11 cellular contexts compared by ENCODE assay signal in the genomic region with DNA sequence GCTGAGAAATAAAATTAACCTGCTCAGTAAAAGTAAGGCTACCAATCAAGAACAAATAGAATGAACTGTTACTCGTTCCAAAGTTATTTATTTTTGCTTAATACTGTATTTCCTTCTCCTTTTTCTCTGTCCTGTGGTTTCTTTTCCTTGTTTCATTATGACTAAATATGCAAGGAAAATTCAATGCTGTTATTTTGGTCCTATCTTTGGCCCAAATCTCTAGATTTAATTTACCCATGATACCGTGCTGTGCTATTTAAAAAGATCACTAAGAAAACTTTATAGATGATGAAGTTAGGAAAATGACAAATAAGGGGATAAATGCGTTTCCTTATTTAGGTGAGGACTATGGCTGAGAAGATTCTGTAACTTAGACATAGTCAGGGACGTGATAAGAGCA. TPM values are rescaled to one million over a fixed set of nuclear protein-coding genes. Genes with fewer than 3 reads are reported as not detected.
DNase-seq lines count a peak whose midpoint lies in the region; ATAC-seq and TF ChIP-seq lines count a peak whose summit lies in the region.
"Had no signal": no experiment of that assay in that cellular context is flagged by ENCODE, and none has a peak within 500 bp of the region (broad histone marks: within the 10 kb centered on the region; RNA-seq: fewer than 3 reads in every experiment).

No MANE protein-coding gene starts in this region.

- H3K27me3 Mint-ChIP-seq in activated T-cell treated with anti-CD3 and anti-CD28 coated beads, Interleukin-2, amount 50 U/mL, for 72 hours (ENCODE audit: low read depth): no peaks in the 10 kb centered on the region
- no peaks in the 10 kb centered on the region for H3K27me3 Mint-ChIP-seq in stimulated activated naive B cell treated with anti-CD40 and anti-IgM and Interleukin-4, amounts not matched to agents 10 μg/mL and 1 μg/mL and 100 μg/mL, for 72 hours
- peaks cover 0 to 4% (median 0%) of the 10 kb centered on the region in 3 donors for H3K27me3 Mint-ChIP-seq in immature natural killer cell (ENCODE audit: low read depth in 3 of 3)
- H3K27me3 Mint-ChIP-seq: CD4-positive, CD25-positive, alpha-beta regulatory T cell had no signal

- 45 to 54% methylated on average over 4 of the region's 4 CpGs for WGBS in esophagus squamous epithelium, 2 donors

- peak overlapping the region; percentile 97 for H3K27ac Mint-ChIP-seq in activated T-cell treated with anti-CD3 and anti-CD28 coated beads, Interleukin-2, amount 50 U/mL, for 72 hours
- H3K27ac Mint-ChIP-seq in stimulated activated naive B cell treated with anti-CD40 and anti-IgM and Interleukin-4, amounts not matched to agents 10 μg/mL and 1 μg/mL and 100 μg/mL, for 72 hours: peak overlapping the region; percentile 87
- H3K27ac Mint-ChIP-seq in immature natural killer cell: peak overlapping the region in 1 of 6 donors; percentile 73
- H3K27ac Mint-ChIP-seq: CD4-positive, CD25-positive, alpha-beta regulatory T cell had no signal

- H3K4me3 ChIP-seq in SJCRH30 (no peak overlapping the region), esophagus squamous epithelium (no peak overlapping the region)
- H3K4me3 ChIP-seq: vagina had no signal

- no peak for ATAC-seq in activated T-cell treated with anti-CD3 and anti-CD28 coated beads, Interleukin-2, amount 50 U/mL, for 72 hours (replicated peaks in 1 of 2)
- no peak for ATAC-seq in stimulated activated naive B cell treated with anti-CD40 and anti-IgM and Interleukin-4, amounts not matched to agents 10 μg/mL and 1 μg/mL and 100 μg/mL, for 72 hours (replicated peaks)

- intact Hi-C loops in esophagus squamous epithelium (cut with DNase I): no loop called here

- DNase-seq in activated T-cell treated with anti-CD3 and anti-CD28 coated beads, Interleukin-2, amount 50 U/mL, for 72 hours: no peak
- no peak for DNase-seq in activated T-cell treated with anti-CD3 and anti-CD28 coated beads, Interleukin-2, amount 50 U/mL, for 1 hour
- DNase-seq in SJCRH30 (no peak), esophagus squamous epithelium (lab: John Stamatoyannopoulos, UW) (no peak), iPS-NIHi7 (ENCODE audit: extremely low spot score) (no peak), immature natural killer cell (no peak), medulla oblongata (ENCODE audit: extremely low spot score) (no peak)
- DNase-seq in stimulated activated naive B cell treated with anti-CD40 and anti-IgM and Interleukin-4, amounts not matched to agents 10 μg/mL and 1 μg/mL and 100 μg/mL, for 72 hours: no peak
- DNase-seq: CD4-positive, CD25-positive, alpha-beta regulatory T cell; NCI-H526 treated with DMSO at 0.1 percent for 48 hours had no signal

- H3K9me3 ChIP-seq in SJCRH30 (replicated peaks): no peaks in the 10 kb centered on the region
- H3K9me3 ChIP-seq in esophagus squamous epithelium: no peaks in the 10 kb centered on the region
- H3K9me3 ChIP-seq: vagina had no signal

- H3K36me3 ChIP-seq in SJCRH30 (peaks cover 12% of the 10 kb centered on the region; the same call in 1 of the 2 replicates), esophagus squamous epithelium (no peaks in the 10 kb centered on the region)
- H3K36me3 ChIP-seq: vagina had no signal

- peak overlapping the region; percentile 70 to 85 for H3K4me3 Mint-ChIP-seq in activated T-cell treated with anti-CD3 and anti-CD28 coated beads, Interleukin-2, amount 50 U/mL, for 72 hours
- peak overlapping the region in 1 of 2 donors; percentile 48 for H3K4me3 Mint-ChIP-seq in stimulated activated naive B cell treated with anti-CD40 and anti-IgM and Interleukin-4, amounts not matched to agents 10 μg/mL and 1 μg/mL and 100 μg/mL, for 72 hours
- H3K4me3 Mint-ChIP-seq in immature natural killer cell: no peak overlapping the region
- H3K4me3 Mint-ChIP-seq: CD4-positive, CD25-positive, alpha-beta regulatory T cell had no signal

- H3K9me3 Mint-ChIP-seq in activated T-cell treated with anti-CD3 and anti-CD28 coated beads, Interleukin-2, amount 50 U/mL, for 72 hours: no peaks in the 10 kb centered on the region
- no peaks in the 10 kb centered on the region for H3K9me3 Mint-ChIP-seq in stimulated activated naive B cell treated with anti-CD40 and anti-IgM and Interleukin-4, amounts not matched to agents 10 μg/mL and 1 μg/mL and 100 μg/mL, for 72 hours
- H3K9me3 Mint-ChIP-seq in immature natural killer cell: no peaks in the 10 kb centered on the region
- H3K9me3 Mint-ChIP-seq: CD4-positive, CD25-positive, alpha-beta regulatory T cell had no signal

- H3K27ac ChIP-seq in SJCRH30 (peak overlapping the region; percentile 98), esophagus squamous epithelium (peak overlapping the region; percentile 55 to 81 (median 80))
- H3K27ac ChIP-seq: vagina had no signal

- H3K36me3 Mint-ChIP-seq in activated T-cell treated with anti-CD3 and anti-CD28 coated beads, Interleukin-2, amount 50 U/mL, for 72 hours (ENCODE audit: insufficient read depth in 2 of 2): peaks cover 4 to 7% of the 10 kb centered on the region in 2 donors
- H3K36me3 Mint-ChIP-seq in stimulated activated naive B cell treated with anti-CD40 and anti-IgM and Interleukin-4, amounts not matched to agents 10 μg/mL and 1 μg/mL and 100 μg/mL, for 72 hours: peaks cover 1 to 4% of the 10 kb centered on the region in 2 donors
- peaks cover 0 to 3% (median 0%) of the 10 kb centered on the region in 3 donors for H3K36me3 Mint-ChIP-seq in immature natural killer cell
- H3K36me3 Mint-ChIP-seq: CD4-positive, CD25-positive, alpha-beta regulatory T cell had no signal

- H3K4me1 ChIP-seq in SJCRH30 (peaks cover 51% of the 10 kb centered on the region), esophagus squamous epithelium (peaks cover 14 to 48% (median 38%) of the 10 kb centered on the region in 3 donors)

- H3K4me1 Mint-ChIP-seq in activated T-cell treated with anti-CD3 and anti-CD28 coated beads, Interleukin-2, amount 50 U/mL, for 72 hours (ENCODE audit: low read depth): peaks cover 96% of the 10 kb centered on the region
- peaks cover 38 to 73% of the 10 kb centered on the region in 2 donors for H3K4me1 Mint-ChIP-seq in stimulated activated naive B cell treated with anti-CD40 and anti-IgM and Interleukin-4, amounts not matched to agents 10 μg/mL and 1 μg/mL and 100 μg/mL, for 72 hours
- H3K4me1 Mint-ChIP-seq in immature natural killer cell: peaks cover 47 to 67% of the 10 kb centered on the region in 2 donors

- no peaks in the 10 kb centered on the region for H3K27me3 ChIP-seq in SJCRH30
- no peaks in the 10 kb centered on the region for H3K27me3 ChIP-seq in esophagus squamous epithelium
- H3K27me3 ChIP-seq: vagina had no signal

- TF ChIP-seq CTCF in esophagus squamous epithelium (IDR thresholded peaks at IDR 0.05): no peak

- TF ChIP-seq POLR2A in esophagus squamous epithelium (IDR thresholded peaks at IDR 0.05): no peak

RNA-seq across cellular contexts. Expression of a gene that starts 45.3 kb away (rescaled TPM):
- 10 to 100 TPM; 30.3 to 35.7 TPM for total RNA-seq in activated T-cell treated with anti-CD3 and anti-CD28 coated beads, Interleukin-2, amount 50 U/mL, for 72 hours
- 50.2 and 66.6 TPM in 2 replicates for total RNA-seq in SJCRH30 (2014; rRNA removed; shearing (Covaris generic))
- 10 to 100 TPM in 3 of 4 donors, 1 to 10 TPM in 1; 8.5 to 24.4 (median 18.2) TPM for total RNA-seq in esophagus squamous epithelium
- polyA plus RNA-seq in immature natural killer cell: 10 to 100 TPM in 2 of 3 donors, 1 to 10 TPM in 1; 7.4 to 20.5 (median 19.4) TPM

Comparison
In these comparisons a context has a peak if more than half of its experiments do, and no peak if none do; other contexts are left out.
1. H3K4me3 Mint-ChIP-seq: peak in activated T-cell treated with anti-CD3 and anti-CD28 coated beads, Interleukin-2, amount 50 U/mL, for 72 hours (2 of 2); none in immature natural killer cell (0 of 5).